In the genomic region with DNA sequence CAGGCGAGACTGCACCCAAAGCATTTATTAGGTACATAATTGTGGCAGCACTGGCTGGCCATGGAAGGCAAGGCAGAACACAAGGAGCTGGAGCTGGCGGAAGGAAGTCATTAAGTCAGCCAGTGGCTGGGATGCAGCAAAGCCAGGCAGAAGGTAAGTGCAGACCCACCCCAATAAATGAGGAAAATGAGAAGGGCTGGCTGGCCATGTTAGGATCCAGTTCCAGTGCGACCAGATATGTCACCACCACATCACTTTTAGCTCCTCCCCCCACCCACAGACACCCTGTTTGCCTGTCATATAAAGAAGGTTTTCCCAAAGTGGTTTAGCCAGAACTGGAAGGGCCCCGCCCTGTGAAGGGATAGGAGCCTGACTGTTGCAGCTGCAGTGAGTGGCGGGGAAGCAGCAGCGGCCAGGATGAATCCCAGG, we compare ENCODE assay signal across 1 cellular context.
TF ChIP-seq lines count a peak whose summit lies in the region.

FURIN (plus strand) TSS at position 328 of the 429 bp plus-strand sequence. CDS start 7,153 bp downstream, outside the sequence.

TF ChIP-seq in GM12878, 131 proteins besides CTCF, POLR2A, EP300 and RAD21 (continued from another document):
- TF ChIP-seq ZBTB33 (IDR thresholded peaks at IDR 0.05) (no peak), CHD4 (IDR thresholded peaks at IDR 0.05) (no peak), MEF2B (IDR thresholded peaks at IDR 0.05; ENCODE audit: partially characterized antibody, poor library complexity, severe bottlenecking) (no peak), IKZF1 (conservative IDR thresholded peaks at IDR 0.05) (no peak), HDAC2 (IDR thresholded peaks at IDR 0.05) (no peak), BCL11A (IDR thresholded peaks at IDR 0.05; ENCODE audit: low read depth, low read length) (no peak), WRNIP1 (IDR thresholded peaks at IDR 0.05; ENCODE audit: borderline replicate concordance, low read depth, low read length) (no peak), IRF4 (IDR thresholded peaks at IDR 0.05; ENCODE audit: low read depth, low read length) (no peak), E4F1 (IDR thresholded peaks at IDR 0.05; ENCODE audit: borderline replicate concordance, partially characterized antibody) (no peak), RAD51 (IDR thresholded peaks at IDR 0.05) (no peak), NBN (IDR thresholded peaks at IDR 0.05) (no peak), RBBP5 (conservative IDR thresholded peaks at IDR 0.05) (no peak), RFX5 (IDR thresholded peaks at IDR 0.05; ENCODE audit: low read depth, low read length) (no peak), ATF7 (IDR thresholded peaks at IDR 0.05; ENCODE audit: low read depth) (no peak), NR2C2 (IDR thresholded peaks at IDR 0.05; ENCODE audit: borderline replicate concordance, control insufficient read depth, insufficient read length, low read depth) (no peak), SP1 (IDR thresholded peaks at IDR 0.05; ENCODE audit: low read depth, low read length) (no peak), BHLHE40 (IDR thresholded peaks at IDR 0.05; ENCODE audit: borderline replicate concordance in 1 of 2, low read depth in 2 of 2, low read length in 1 of 2) (no peak)
- TF ChIP-seq, protein P1, sequence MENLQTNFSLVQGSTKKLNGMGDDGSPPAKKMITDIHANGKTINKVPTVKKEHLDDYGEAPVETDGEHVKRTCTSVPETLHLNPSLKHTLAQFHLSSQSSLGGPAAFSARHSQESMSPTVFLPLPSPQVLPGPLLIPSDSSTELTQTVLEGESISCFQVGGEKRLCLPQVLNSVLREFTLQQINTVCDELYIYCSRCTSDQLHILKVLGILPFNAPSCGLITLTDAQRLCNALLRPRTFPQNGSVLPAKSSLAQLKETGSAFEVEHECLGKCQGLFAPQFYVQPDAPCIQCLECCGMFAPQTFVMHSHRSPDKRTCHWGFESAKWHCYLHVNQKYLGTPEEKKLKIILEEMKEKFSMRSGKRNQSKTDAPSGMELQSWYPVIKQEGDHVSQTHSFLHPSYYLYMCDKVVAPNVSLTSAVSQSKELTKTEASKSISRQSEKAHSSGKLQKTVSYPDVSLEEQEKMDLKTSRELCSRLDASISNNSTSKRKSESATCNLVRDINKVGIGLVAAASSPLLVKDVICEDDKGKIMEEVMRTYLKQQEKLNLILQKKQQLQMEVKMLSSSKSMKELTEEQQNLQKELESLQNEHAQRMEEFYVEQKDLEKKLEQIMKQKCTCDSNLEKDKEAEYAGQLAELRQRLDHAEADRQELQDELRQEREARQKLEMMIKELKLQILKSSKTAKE (IDR thresholded peaks at IDR 0.05; ENCODE audit: low read depth, poor library complexity, severe bottlenecking) = no peak
